10 cellular contexts compared by ENCODE assay signal in genomic region chr1:181514298-181515290, GRCh38.
DNase-seq lines count a peak whose midpoint lies in the region; ATAC-seq and TF ChIP-seq lines count a peak whose summit lies in the region.
"Had no signal": no experiment of that assay in that cellular context is flagged by ENCODE, and none has a peak within 500 bp of the region (broad histone marks: within the 10 kb centered on the region; RNA-seq: fewer than 3 reads in every experiment).

No MANE protein-coding gene starts in this region.

- H3K4me3 ChIP-seq in HL-60 (replicated peaks; ENCODE audit: insufficient read depth, low read length) = no peak overlapping the region
- H3K4me3 ChIP-seq: prostate gland, vagina had no signal

- no peaks in the 10 kb centered on the region for H3K27me3 ChIP-seq in HL-60 (ENCODE audit: insufficient read depth, poor library complexity, severe bottlenecking)
- H3K27me3 ChIP-seq: vagina had no signal

- TF ChIP-seq CTCF in HL-60 (IDR thresholded peaks at IDR 0.05; ENCODE audit: insufficient read depth, low read length) = no peak

- H3K27ac ChIP-seq in HL-60 (replicated peaks) (peak overlapping the region; percentile 75), caudate nucleus (ENCODE audit: low read depth, low read length) (peak overlapping the region; percentile 42)
- H3K27ac ChIP-seq: prostate gland, vagina had no signal

- ATAC-seq in GM18502 (IDR thresholded peaks at IDR 0.05; ENCODE audit: poor library complexity, unreplicated experiment) (peak; percentile 78), GM21576 (IDR thresholded peaks at IDR 0.05; ENCODE audit: unreplicated experiment) (peak; percentile 88)

- DNase-seq in HL-60 (ENCODE audit: low read depth in 1 of 2, low spot score in 1 of 2) (peak; percentile 53 to 87), caudate nucleus (lab: John Stamatoyannopoulos, UW) (peak in 43 of 61 donors; percentile 18 to 94 (median 57)), HUDEP-2 (lab: John Stamatoyannopoulos, UW; ENCODE audit: unreplicated experiment in 76 of 76) (no peak), T-helper 9 cell (no peak), D341Med (ENCODE audit: low spot score) (no peak)
- no peak for DNase-seq in stimulated activated CD8-positive, alpha-beta memory T cell treated with anti-CD3 and anti-CD28 coated beads, Interleukin-4, amount 100 ng/mL, for 48 hours

Comparison
In these comparisons a context has a peak if more than half of its experiments do, and no peak if none do; other contexts are left out.
1. DNase-seq: peak in HL-60 (2 of 2) and caudate nucleus (43 of 61); none in HUDEP-2 (0 of 76), T-helper 9 cell (single experiment), stimulated activated CD8-positive, alpha-beta memory T cell treated with anti-CD3 and anti-CD28 coated beads, Interleukin-4, amount 100 ng/mL, for 48 hours (single experiment) and D341Med (single experiment).